In the genomic region with DNA sequence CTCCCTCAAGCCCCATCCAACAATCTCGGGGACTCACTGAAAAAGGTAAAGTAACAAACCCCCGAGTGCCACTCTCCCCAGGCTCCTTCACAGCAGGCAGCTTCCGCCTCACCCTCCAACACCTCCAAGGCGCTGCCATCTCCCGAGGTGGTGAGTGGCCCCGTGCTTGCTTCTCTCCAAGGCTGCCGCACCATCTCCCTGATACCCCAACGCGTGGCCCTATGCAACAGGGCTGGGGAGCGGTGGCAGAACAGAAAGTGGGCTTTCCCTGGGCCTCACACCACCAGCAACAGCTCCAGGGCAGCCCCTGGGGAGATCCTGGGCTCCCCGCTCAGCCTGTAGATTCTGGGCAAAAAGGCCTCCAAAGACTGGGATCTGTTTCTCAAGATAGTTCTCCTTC, we compare ENCODE assay signal across 18 cellular contexts.
"Had no signal": no experiment of that assay in that cellular context is flagged by ENCODE, and none has a peak within 500 bp of the region (broad histone marks: within the 10 kb centered on the region; RNA-seq: fewer than 3 reads in every experiment).

No MANE protein-coding gene starts in this region.

- H3K4me3 ChIP-seq: lung, ovary, prostate gland, spleen, stomach, suprapubic skin, tibial nerve had no signal

- ATAC-seq: activated CD4-positive, alpha-beta T cell treated with anti-CD3 and anti-CD28 coated beads for 36 hours; foreskin keratinocyte; left lobe of liver; naive thymus-derived CD8-positive, alpha-beta T cell; WTC11 had no signal

- H3K4me1 Mint-ChIP-seq: activated CD4-positive, alpha-beta T cell treated with anti-CD3 and anti-CD28 coated beads for 36 hours; WTC11 had no signal

- H3K4me3 Mint-ChIP-seq: activated CD4-positive, alpha-beta T cell treated with anti-CD3 and anti-CD28 coated beads for 36 hours; WTC11 had no signal

- H3K36me3 ChIP-seq: ovary, prostate gland had no signal

- H3K27me3 ChIP-seq: foreskin keratinocyte, ovary, spleen, stomach, suprapubic skin, tibial nerve had no signal

- H3K9me3 Mint-ChIP-seq: naive thymus-derived CD8-positive, alpha-beta T cell; WTC11 had no signal

- H3K9me3 ChIP-seq: ovary, prostate gland, spleen, stomach, suprapubic skin, tibial nerve had no signal

- DNase-seq: activated CD4-positive, alpha-beta T cell treated with anti-CD3 and anti-CD28 coated beads for 36 hours; activated CD8-positive, alpha-beta memory T cell treated with anti-CD3 and anti-CD28 coated beads, Interleukin-2, amount 50 U/mL, for 4 hours; activated naive CD4-positive, alpha-beta T cell; cortex of kidney; erythroblast; foreskin keratinocyte; naive thymus-derived CD8-positive, alpha-beta T cell; ovary; spleen; stimulated activated CD4-positive, alpha-beta T cell treated with anti-CD3 and anti-CD28 coated beads, Interleukin-4, amount 100 ng/mL, for 1 hour; stomach; T1000 had no signal

- H3K27ac ChIP-seq: foreskin keratinocyte, ovary, prostate gland, stomach, suprapubic skin, tibial nerve had no signal

- H3K27ac Mint-ChIP-seq: WTC11 had no signal

- H3K4me1 ChIP-seq: foreskin keratinocyte, prostate gland, stomach, suprapubic skin, tibial nerve had no signal

- H3K27me3 Mint-ChIP-seq: activated CD4-positive, alpha-beta T cell treated with anti-CD3 and anti-CD28 coated beads for 36 hours; naive thymus-derived CD8-positive, alpha-beta T cell had no signal
